ENCODE assay signal across 31 cellular contexts in genomic region chr10:21753497-21754270, GRCh38.
A peak's percentile ranks its signal among the peaks of the same experiment; 100 is the strongest.
DNase-seq lines count a peak whose midpoint lies in the region; ATAC-seq and TF ChIP-seq lines count a peak whose summit lies in the region.
"Had no signal": no experiment of that assay in that cellular context is flagged by ENCODE, and none has a peak within 500 bp of the region (broad histone marks: within the 10 kb centered on the region; RNA-seq: fewer than 3 reads in every experiment).

No MANE protein-coding gene starts in this region.

- H3K27me3 ChIP-seq in NT2/D1 (ENCODE audit: insufficient read depth, insufficient read length) (no peaks in the 10 kb centered on the region), kidney epithelial cell (ENCODE audit: control insufficient read depth, insufficient read depth, low read length) (no peaks in the 10 kb centered on the region), thyroid gland (no peaks in the 10 kb centered on the region)
- H3K27me3 ChIP-seq: breast epithelium, esophagus squamous epithelium, gastrocnemius medialis, MG63, uterus had no signal

- H3K4me1 Mint-ChIP-seq in activated T-cell treated with anti-CD3 and anti-CD28 coated beads, Interleukin-2, amount 50 U/mL, for 72 hours (ENCODE audit: low read depth): peaks cover 13% of the 10 kb centered on the region
- H3K4me1 Mint-ChIP-seq in activated T-cell treated with anti-CD3 and anti-CD28 coated beads, Interleukin-2, amount 50 U/mL, for 4 hours (ENCODE audit: low read depth): no peaks in the 10 kb centered on the region
- H3K4me1 Mint-ChIP-seq: IgD-negative memory B cell had no signal

- H3K27ac Mint-ChIP-seq in activated T-cell treated with anti-CD3 and anti-CD28 coated beads, Interleukin-2, amount 50 U/mL, for 72 hours: peak overlapping the region; percentile 33
- H3K27ac Mint-ChIP-seq: endodermal cell, IgD-negative memory B cell had no signal

- 45 to 56% methylated on average over 18 of the region's 18 CpGs for WGBS in thyroid gland, 2 donors

- H3K36me3 ChIP-seq in NT2/D1 (ENCODE audit: insufficient read depth, insufficient read length, low read length) (no peaks in the 10 kb centered on the region), kidney epithelial cell (ENCODE audit: control insufficient read depth, insufficient read depth, low read length) (no peaks in the 10 kb centered on the region), thyroid gland (peaks cover 0 to 2% of the 10 kb centered on the region in 2 donors)
- H3K36me3 ChIP-seq: breast epithelium, MG63, uterus had no signal

- no peaks in the 10 kb centered on the region for H3K27me3 Mint-ChIP-seq in activated T-cell treated with anti-CD3 and anti-CD28 coated beads, Interleukin-2, amount 50 U/mL, for 72 hours (ENCODE audit: low read depth)
- H3K27me3 Mint-ChIP-seq in activated T-cell treated with anti-CD3 and anti-CD28 coated beads, Interleukin-2, amount 50 U/mL, for 4 hours (ENCODE audit: low read depth): no peaks in the 10 kb centered on the region
- H3K27me3 Mint-ChIP-seq: IgD-negative memory B cell; naive thymus-derived CD4-positive, alpha-beta T cell; T-cell had no signal

- H3K27ac ChIP-seq in thyroid gland: peak overlapping the region; percentile 3 to 73 (median 73)
- H3K27ac ChIP-seq: breast epithelium, C4-2B, esophagus squamous epithelium, gastrocnemius medialis, parathyroid adenoma, PC-9, uterus had no signal

- no peak for DNase-seq in activated T-cell treated with anti-CD3 and anti-CD28 coated beads, Interleukin-2, amount 50 U/mL, for 72 hours
- no peak for DNase-seq in activated T-cell treated with anti-CD3 and anti-CD28 coated beads, Interleukin-2, amount 50 U/mL, for 4 hours
- DNase-seq in NT2/D1 (ENCODE audit: low read depth, low spot score) (no peak), kidney epithelial cell (ENCODE audit: low read depth) (peak; percentile 9), thyroid gland (peak; percentile 75 to 76), NCI-H2107 (lab: John Stamatoyannopoulos, UW) (no peak), RPMI8226 (no peak), OCI-M2 (lab: John Stamatoyannopoulos, UW; ENCODE audit: unreplicated experiment) (no peak)
- DNase-seq: ACHN; activated CD4-positive, alpha-beta T cell treated with anti-CD3 and anti-CD28 coated beads, Interleukin-2, amount 50 U/mL, for 4 hours; activated CD8-positive, alpha-beta memory T cell treated with anti-CD3 and anti-CD28 coated beads, Interleukin-2, amount 50 U/mL, for 4 hours; activated gamma-delta T cell treated with Interleukin-2 at 50 U/mL for 16 hours; cortex of kidney; esophagus squamous epithelium; gastrocnemius medialis; GDM1; H7; left colon; MG63; naive thymus-derived CD4-positive, alpha-beta T cell; NCI-H1436; NCI-H774; PC-9; substantia nigra; T-cell; uterus had no signal

- TF ChIP-seq CTCF in kidney epithelial cell (IDR thresholded peaks at IDR 0.05; ENCODE audit: insufficient read depth, low read length, poor library complexity, severe bottlenecking) (no peak), thyroid gland (IDR thresholded peaks at IDR 0.05) (no peak)

- no peaks in the 10 kb centered on the region for H3K9me3 Mint-ChIP-seq in activated T-cell treated with anti-CD3 and anti-CD28 coated beads, Interleukin-2, amount 50 U/mL, for 72 hours
- H3K9me3 Mint-ChIP-seq in activated T-cell treated with anti-CD3 and anti-CD28 coated beads, Interleukin-2, amount 50 U/mL, for 4 hours: no peaks in the 10 kb centered on the region
- H3K9me3 Mint-ChIP-seq: endodermal cell; IgD-negative memory B cell; naive thymus-derived CD4-positive, alpha-beta T cell; T-cell had no signal

- H3K9me3 ChIP-seq in NT2/D1 (ENCODE audit: insufficient read depth, low read length): no peaks in the 10 kb centered on the region
- H3K9me3 ChIP-seq in thyroid gland: no peaks in the 10 kb centered on the region
- H3K9me3 ChIP-seq: breast epithelium, esophagus squamous epithelium, gastrocnemius medialis, MG63, uterus had no signal

- H3K4me3 ChIP-seq in NT2/D1 (ENCODE audit: insufficient read length, low read depth) (no peak overlapping the region), kidney epithelial cell (ENCODE audit: low read depth, low read length) (no peak overlapping the region), thyroid gland (replicated peaks in 1 of 3) (no peak overlapping the region)
- H3K4me3 ChIP-seq: breast epithelium, esophagus squamous epithelium, gastrocnemius medialis, MG63, PC-9, uterus had no signal

- H3K4me1 ChIP-seq in NT2/D1 (ENCODE audit: insufficient read depth, insufficient read length) (peaks cover 33% of the 10 kb centered on the region), thyroid gland (peaks cover 11 to 23% of the 10 kb centered on the region in 2 donors)
- H3K4me1 ChIP-seq: breast epithelium, gastrocnemius medialis, parathyroid adenoma, uterus had no signal

- intact Hi-C loops in thyroid gland (cut with DNase I): no loop called here

- no peaks in the 10 kb centered on the region for H3K36me3 Mint-ChIP-seq in activated T-cell treated with anti-CD3 and anti-CD28 coated beads, Interleukin-2, amount 50 U/mL, for 72 hours (ENCODE audit: insufficient read depth in 2 of 2)
- peaks cover 5% of the 10 kb centered on the region for H3K36me3 Mint-ChIP-seq in activated T-cell treated with anti-CD3 and anti-CD28 coated beads, Interleukin-2, amount 50 U/mL, for 4 hours (ENCODE audit: insufficient read depth)
- H3K36me3 Mint-ChIP-seq: IgD-negative memory B cell had no signal

- no peak overlapping the region for H3K4me3 Mint-ChIP-seq in activated T-cell treated with anti-CD3 and anti-CD28 coated beads, Interleukin-2, amount 50 U/mL, for 72 hours
- no peak overlapping the region for H3K4me3 Mint-ChIP-seq in activated T-cell treated with anti-CD3 and anti-CD28 coated beads, Interleukin-2, amount 50 U/mL, for 4 hours
- H3K4me3 Mint-ChIP-seq: endodermal cell; IgD-negative memory B cell; naive thymus-derived CD4-positive, alpha-beta T cell; T-cell had no signal

- peak overlapping the region; percentile 64 for H3K9ac ChIP-seq in NT2/D1 (ENCODE audit: insufficient read length, low read depth)
- H3K9ac ChIP-seq: parathyroid adenoma had no signal

- TF ChIP-seq POLR2A in thyroid gland (IDR thresholded peaks at IDR 0.05): no peak

- ATAC-seq in activated T-cell treated with anti-CD3 and anti-CD28 coated beads, Interleukin-2, amount 50 U/mL, for 72 hours (replicated peaks in 1 of 2): no peak
- no peak for ATAC-seq in activated T-cell treated with anti-CD3 and anti-CD28 coated beads, Interleukin-2, amount 50 U/mL, for 4 hours
- ATAC-seq: gastrocnemius medialis, left colon, T-cell had no signal

Comparison
In these comparisons a context has a peak if more than half of its experiments do, and no peak if none do; other contexts are left out.
1. DNase-seq: peak in kidney epithelial cell (single experiment) and thyroid gland (2 of 2); none in activated T-cell treated with anti-CD3 and anti-CD28 coated beads, Interleukin-2, amount 50 U/mL, for 72 hours (0 of 2), activated T-cell treated with anti-CD3 and anti-CD28 coated beads, Interleukin-2, amount 50 U/mL, for 4 hours (single experiment), NT2/D1 (single experiment), NCI-H2107 (single experiment), RPMI8226 (single experiment) and OCI-M2 (single experiment).